9 cellular contexts compared by ENCODE assay signal in the genomic region with DNA sequence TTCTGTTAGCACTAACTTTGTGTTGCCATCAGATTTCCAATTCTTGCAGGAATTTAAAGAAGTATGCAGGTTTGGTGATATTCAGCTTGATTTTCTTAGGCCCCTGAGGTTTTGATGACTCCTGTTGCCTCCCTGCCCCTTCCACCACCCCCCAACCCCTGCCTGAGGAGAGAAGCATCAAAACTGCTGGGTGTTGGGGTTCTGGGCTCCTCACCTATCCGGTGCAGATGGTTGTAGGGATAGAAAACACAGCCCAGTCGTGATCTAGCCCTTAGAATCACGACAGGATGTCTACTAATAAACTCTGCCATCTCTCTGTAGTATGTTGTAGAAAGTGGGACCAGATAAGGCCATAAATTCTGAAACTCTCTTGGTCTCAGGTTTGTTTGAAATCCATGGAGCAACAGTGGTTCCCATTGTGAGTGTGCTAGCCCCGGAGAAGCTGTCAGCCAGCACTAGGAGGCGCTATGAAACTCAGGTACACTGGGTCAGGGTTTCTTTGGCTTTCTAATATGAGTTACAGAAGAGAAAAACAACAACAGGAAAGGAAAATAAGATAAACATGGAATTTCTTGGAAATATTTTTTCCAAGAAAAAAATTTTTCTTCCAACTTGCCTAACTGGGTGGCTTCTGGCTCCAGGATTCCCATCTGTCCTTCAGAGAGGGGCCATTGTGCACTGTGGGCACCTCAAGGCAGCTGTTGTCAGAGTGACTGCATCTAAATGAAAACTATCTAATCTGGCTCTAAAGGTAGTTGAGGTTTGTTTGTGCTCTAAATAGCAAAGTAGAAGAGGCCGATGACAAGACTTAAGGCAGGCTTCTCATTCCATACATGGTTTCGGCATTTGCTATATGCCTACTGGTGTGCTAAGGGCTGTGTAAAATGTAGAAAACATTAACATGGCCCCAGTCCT. TPM values are rescaled to one million over a fixed set of nuclear protein-coding genes. Genes with fewer than 3 reads are reported as not detected.
A peak's percentile ranks its signal among the peaks of the same experiment; 100 is the strongest.
DNase-seq lines count a peak whose midpoint lies in the region; ATAC-seq and TF ChIP-seq lines count a peak whose summit lies in the region.
"Had no signal": no experiment of that assay in that cellular context is flagged by ENCODE, and none has a peak within 500 bp of the region (broad histone marks: within the 10 kb centered on the region; RNA-seq: fewer than 3 reads in every experiment).

No MANE protein-coding gene starts in this region.

- H3K27ac Mint-ChIP-seq in stimulated activated effector memory CD8-positive, alpha-beta T cell treated with anti-CD3 and anti-CD28 coated beads, Interleukin-12 subunit alpha, Interleukin-12 subunit beta, amount 100 ng/mL, for 72 hours: no peak overlapping the region

- DNase-seq in NCI-H82 (lab: John Stamatoyannopoulos, UW) (peak; percentile 55), NCI-H82 treated with DMSO at 0.1 percent for 48 hours (lab: John Stamatoyannopoulos, UW; ENCODE audit: unreplicated experiment) (no peak), PC-3 (peak; percentile 49), fibroblast of villous mesenchyme (ENCODE audit: low read depth) (peak; percentile 25), smooth muscle cell (lab: John Stamatoyannopoulos, UW; ENCODE audit: unreplicated experiment) (no peak), mucosa of gallbladder (ENCODE audit: low spot score) (no peak), hypothalamus (lab: John Stamatoyannopoulos, UW) (no peak)
- DNase-seq in stimulated activated effector memory CD8-positive, alpha-beta T cell treated with anti-CD3 and anti-CD28 coated beads, Interleukin-12 subunit alpha, Interleukin-12 subunit beta, amount 100 ng/mL, for 72 hours (ENCODE audit: low spot score in 2 of 2): no peak
- DNase-seq: T-cell had no signal

- H3K27ac ChIP-seq in PC-3 (ENCODE audit: low read length): no peak overlapping the region
- no peak overlapping the region for H3K27ac ChIP-seq in smooth muscle cell (ENCODE audit: low read depth)

- no peaks in the 10 kb centered on the region for H3K27me3 ChIP-seq in PC-3 (ENCODE audit: low read length)
- H3K27me3 ChIP-seq in smooth muscle cell (ENCODE audit: low read depth): no peaks in the 10 kb centered on the region

- H3K4me3 ChIP-seq in PC-3 (ENCODE audit: low read length) (no peak overlapping the region), fibroblast of villous mesenchyme (ENCODE audit: low read depth, low read length) (no peak overlapping the region), smooth muscle cell (no peak overlapping the region)

- no peaks in the 10 kb centered on the region for H3K9me3 ChIP-seq in PC-3 (ENCODE audit: low read length)
- H3K9me3 ChIP-seq in smooth muscle cell (replicated peaks; ENCODE audit: low read depth): no peaks in the 10 kb centered on the region

- H2AFZ ChIP-seq in PC-3 (ENCODE audit: low read length): no peak overlapping the region
- no peak overlapping the region for H2AFZ ChIP-seq in smooth muscle cell (ENCODE audit: low read depth)

- H3K9me3 Mint-ChIP-seq in stimulated activated effector memory CD8-positive, alpha-beta T cell treated with anti-CD3 and anti-CD28 coated beads, Interleukin-12 subunit alpha, Interleukin-12 subunit beta, amount 100 ng/mL, for 72 hours: no peaks in the 10 kb centered on the region
- H3K9me3 Mint-ChIP-seq: T-cell had no signal

- no peaks in the 10 kb centered on the region for H3K79me2 ChIP-seq in PC-3 (ENCODE audit: low read length)
- no peaks in the 10 kb centered on the region for H3K79me2 ChIP-seq in smooth muscle cell (ENCODE audit: low read depth)

- H3K36me3 ChIP-seq in PC-3 (ENCODE audit: low read depth, low read length) (peaks cover 69% of the 10 kb centered on the region), smooth muscle cell (ENCODE audit: low read depth) (peaks cover 35% of the 10 kb centered on the region)

- POLR2A ChIA-PET in PC-3 (lab: Charles Lee; ENCODE audit: unreplicated experiment): no interaction called here

- CTCF ChIA-PET in PC-3 (lab: Charles Lee): interaction anchor here (0.6 kb wide), 1 partner anchor 77 kb away, joined by 3 read pairs; no protein-coding TSS in a partner anchor

- no peaks in the 10 kb centered on the region for H3K9me2 ChIP-seq in PC-3 (replicated peaks; ENCODE audit: low read length)

- H3K4me2 ChIP-seq in PC-3 (ENCODE audit: low read length) (no peak overlapping the region), smooth muscle cell (no peak overlapping the region)

- H3F3A ChIP-seq in PC-3 (ENCODE audit: low read length, unreplicated experiment) (no peaks in the 10 kb centered on the region), smooth muscle cell (ENCODE audit: low read depth) (peaks cover 7% of the 10 kb centered on the region)

- no peak overlapping the region for H3K4me3 Mint-ChIP-seq in stimulated activated effector memory CD8-positive, alpha-beta T cell treated with anti-CD3 and anti-CD28 coated beads, Interleukin-12 subunit alpha, Interleukin-12 subunit beta, amount 100 ng/mL, for 72 hours
- H3K4me3 Mint-ChIP-seq: T-cell had no signal

- peaks cover 6% of the 10 kb centered on the region for H3K4me1 Mint-ChIP-seq in stimulated activated effector memory CD8-positive, alpha-beta T cell treated with anti-CD3 and anti-CD28 coated beads, Interleukin-12 subunit alpha, Interleukin-12 subunit beta, amount 100 ng/mL, for 72 hours

- H4K20me1 ChIP-seq in PC-3 (ENCODE audit: low read length) (no peaks in the 10 kb centered on the region), smooth muscle cell (ENCODE audit: low read depth) (peaks cover 4% of the 10 kb centered on the region)

- peak; percentile 91 for TF ChIP-seq CTCF in PC-3 (conservative IDR thresholded peaks at IDR 0.05; ENCODE audit: low read depth, low read length)
- TF ChIP-seq CTCF in fibroblast of villous mesenchyme (IDR thresholded peaks at IDR 0.05; ENCODE audit: insufficient read depth, low read depth, low read length): peak; percentile 66
- TF ChIP-seq CTCF in smooth muscle cell (IDR thresholded peaks at IDR 0.05; ENCODE audit: borderline replicate concordance, insufficient read depth, poor library complexity, severe bottlenecking): peak; percentile 42

- ATAC-seq in PC-3: peak; percentile 53; the same call in 1 of the 2 replicates
- ATAC-seq in stimulated activated effector memory CD8-positive, alpha-beta T cell treated with anti-CD3 and anti-CD28 coated beads, Interleukin-12 subunit alpha, Interleukin-12 subunit beta, amount 100 ng/mL, for 72 hours: no peak

- H3K9ac ChIP-seq in PC-3 (ENCODE audit: low read length): no peak overlapping the region
- no peak overlapping the region for H3K9ac ChIP-seq in smooth muscle cell (ENCODE audit: low read depth)

- 72% methylated on average over 7 of the region's 7 CpGs for WGBS in smooth muscle cell (ENCODE audit: low lambda C conversion rate)

- intact Hi-C loops in PC-3 (cut with micrococcal nuclease): loop anchor here (10.0 kb wide), 1 partner anchor 245 kb away; the partner anchor contains the start of gene FSIP1

- no peaks in the 10 kb centered on the region for H3K4me1 ChIP-seq in PC-3 (ENCODE audit: insufficient read depth, low read length)
- no peaks in the 10 kb centered on the region for H3K4me1 ChIP-seq in smooth muscle cell (ENCODE audit: low read depth)

- no TSS peak for BruUV-seq in PC-3 (replicated peaks; lab: Mats Ljungman, UMichigan)

- peaks cover 88% of the 10 kb centered on the region for H3K36me3 Mint-ChIP-seq in stimulated activated effector memory CD8-positive, alpha-beta T cell treated with anti-CD3 and anti-CD28 coated beads, Interleukin-12 subunit alpha, Interleukin-12 subunit beta, amount 100 ng/mL, for 72 hours

RNA-seq across cellular contexts. Expression of gene SRP14, which starts 8.7 kb away (rescaled TPM):
- 362 and 378 TPM in 2 replicates for total RNA-seq in PC-3 (2014; rRNA removed)
- total RNA-seq in fibroblast of villous mesenchyme: 93.3 and 96.6 TPM in 2 replicates
- total RNA-seq in smooth muscle cell: 307 and 356 TPM in 2 replicates
- polyA plus RNA-seq in smooth muscle cell: 713 and 726 TPM in 2 replicates
- total RNA-seq in mucosa of gallbladder: 186 TPM

Comparison
In these comparisons a context has a peak if more than half of its experiments do, and no peak if none do; other contexts are left out.
1. DNase-seq: peak in NCI-H82 (single experiment), PC-3 (single experiment) and fibroblast of villous mesenchyme (single experiment); none in NCI-H82 treated with DMSO at 0.1 percent for 48 hours (single experiment), smooth muscle cell (single experiment), stimulated activated effector memory CD8-positive, alpha-beta T cell treated with anti-CD3 and anti-CD28 coated beads, Interleukin-12 subunit alpha, Interleukin-12 subunit beta, amount 100 ng/mL, for 72 hours (0 of 2), mucosa of gallbladder (single experiment) and hypothalamus (0 of 51).
2. Peak in every context shown above with its lines, with median percentiles within 50 percentile points of each other: CTCF ChIP-seq.